In the genomic region with DNA sequence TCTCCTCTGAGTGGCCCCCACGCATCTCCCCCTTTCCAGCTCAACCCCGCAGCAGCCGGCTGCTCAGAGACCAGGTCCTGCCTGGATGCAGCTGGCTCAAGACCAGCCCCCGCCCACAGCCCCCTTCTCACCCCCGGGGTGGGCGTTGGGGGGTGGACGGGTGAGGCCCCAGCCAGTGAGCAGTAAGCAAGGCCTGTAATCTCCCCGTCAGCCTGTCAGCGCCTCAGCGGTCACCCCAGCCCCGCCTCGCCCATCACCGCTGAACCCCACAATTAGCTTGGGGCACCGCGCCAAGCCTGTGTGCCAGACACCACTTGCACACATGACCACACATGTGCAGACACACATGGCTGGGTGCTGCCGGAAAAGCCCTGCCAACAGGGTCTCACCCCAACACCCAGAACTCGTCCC, we compare ENCODE assay signal across 12 cellular contexts. TPM values are rescaled to one million over a fixed set of nuclear protein-coding genes. Genes with fewer than 3 reads are reported as not detected.
DNase-seq lines count a peak whose midpoint lies in the region; ATAC-seq and TF ChIP-seq lines count a peak whose summit lies in the region.
"Had no signal": no experiment of that assay in that cellular context is flagged by ENCODE, and none has a peak within 500 bp of the region (broad histone marks: within the 10 kb centered on the region; RNA-seq: fewer than 3 reads in every experiment).

No MANE protein-coding gene starts in this region.

- H3F3A ChIP-seq in PC-3 (ENCODE audit: low read length, unreplicated experiment), result peaks cover 3% of the 10 kb centered on the region

- no peak for ATAC-seq in PC-3
- ATAC-seq in effector memory CD8-positive, alpha-beta T cell (replicated peaks), result no peak
- ATAC-seq: natural killer cell treated with Interleukin-12 subunit alpha and Interleukin-12 subunit beta and Interleukin-15 and Interleukin-18, amount 100 ng/mL, for 72 hours had no signal

- 53% methylated on average over 14 of the region's 17 CpGs for WGBS in esophagus muscularis mucosa

- CTCF ChIA-PET in PC-3 (lab: Charles Lee), result no interaction called here

- intact Hi-C loops in PC-3 (cut with micrococcal nuclease), result no loop called here
- intact Hi-C loops in esophagus muscularis mucosa (cut with DNase I), result no loop called here

- H3K27me3 Mint-ChIP-seq in effector memory CD8-positive, alpha-beta T cell, result peaks cover 13 to 62% of the 10 kb centered on the region in 2 donors

- POLR2A ChIA-PET in PC-3 (lab: Charles Lee; ENCODE audit: unreplicated experiment), result no interaction called here

- H3K4me3 Mint-ChIP-seq in effector memory CD8-positive, alpha-beta T cell, result no peak overlapping the region
- H3K4me3 Mint-ChIP-seq: activated naive CD8-positive, alpha-beta T cell treated with anti-CD3 and anti-CD28 coated beads, Interleukin-2, amount 10 ng/mL, durations not matched to agents 7 days and 5 days; natural killer cell treated with Interleukin-12 subunit alpha and Interleukin-12 subunit beta and Interleukin-15 and Interleukin-18, amount 100 ng/mL, for 72 hours had no signal

- H4K20me1 ChIP-seq in PC-3 (ENCODE audit: low read length), result peaks cover 4% of the 10 kb centered on the region; the same call in 1 of the 2 replicates

- TF ChIP-seq CTCF in PC-3 (conservative IDR thresholded peaks at IDR 0.05; ENCODE audit: low read depth, low read length) (no peak), esophagus muscularis mucosa (IDR thresholded peaks at IDR 0.05) (no peak)

- no peaks in the 10 kb centered on the region for H3K27me3 ChIP-seq in PC-3 (ENCODE audit: low read length)
- no peaks in the 10 kb centered on the region for H3K27me3 ChIP-seq in esophagus muscularis mucosa

- H3K9me3 Mint-ChIP-seq in effector memory CD8-positive, alpha-beta T cell, result no peaks in the 10 kb centered on the region
- H3K9me3 Mint-ChIP-seq: activated naive CD8-positive, alpha-beta T cell treated with anti-CD3 and anti-CD28 coated beads, Interleukin-2, amount 10 ng/mL, durations not matched to agents 7 days and 5 days; natural killer cell treated with Interleukin-12 subunit alpha and Interleukin-12 subunit beta and Interleukin-15 and Interleukin-18, amount 100 ng/mL, for 72 hours had no signal

- no peaks in the 10 kb centered on the region for H3K36me3 Mint-ChIP-seq in effector memory CD8-positive, alpha-beta T cell (ENCODE audit: insufficient read depth)
- H3K36me3 Mint-ChIP-seq: natural killer cell treated with Interleukin-12 subunit alpha and Interleukin-12 subunit beta and Interleukin-15 and Interleukin-18, amount 100 ng/mL, for 72 hours had no signal

- no peak overlapping the region for H2AFZ ChIP-seq in PC-3 (ENCODE audit: low read length)

- H3K79me2 ChIP-seq in PC-3 (ENCODE audit: low read length), result peaks cover 88% of the 10 kb centered on the region

- H3K9ac ChIP-seq in PC-3 (ENCODE audit: low read length), result no peak overlapping the region

- peak overlapping the region; percentile 28; the same call in 1 of the 2 replicates for H3K4me2 ChIP-seq in PC-3 (ENCODE audit: low read length)

- H3K27ac ChIP-seq in PC-3 (ENCODE audit: low read length) (peak overlapping the region; percentile 32), esophagus muscularis mucosa (replicated peaks in 1 of 4) (peak overlapping the region; percentile 87 to 93 (median 91))

- no peak for TF ChIP-seq POLR2A in esophagus muscularis mucosa (IDR thresholded peaks at IDR 0.05; ENCODE audit: low read depth)

- no peak overlapping the region for H3K4me3 ChIP-seq in PC-3 (ENCODE audit: low read length)
- peak overlapping the region; percentile 2 to 31 (median 16) for H3K4me3 ChIP-seq in esophagus muscularis mucosa
- peak overlapping the region; percentile 1 for H3K4me3 ChIP-seq in skeletal muscle cell (ENCODE audit: low read depth, low read length)

- no peak for TF ChIP-seq EP300 in esophagus muscularis mucosa (IDR thresholded peaks at IDR 0.05)

- no TSS peak for BruUV-seq in PC-3 (replicated peaks; lab: Mats Ljungman, UMichigan)

- H3K4me1 Mint-ChIP-seq in effector memory CD8-positive, alpha-beta T cell (ENCODE audit: low read depth in 2 of 2), result peaks cover 0 to 5% of the 10 kb centered on the region in 2 donors

- H3K9me3 ChIP-seq in PC-3 (ENCODE audit: low read length) (no peaks in the 10 kb centered on the region), esophagus muscularis mucosa (no peaks in the 10 kb centered on the region)

- DNase-seq in DMS79 (lab: John Stamatoyannopoulos, UW), result peak; percentile 24
- no peak for DNase-seq in PC-3
- DNase-seq in esophagus muscularis mucosa (ENCODE audit: extremely low spot score), result no peak
- DNase-seq in skeletal muscle cell (ENCODE audit: low read depth), result no peak
- DNase-seq in effector memory CD8-positive, alpha-beta T cell, result no peak
- no peak for DNase-seq in NCI-H526 treated with DMSO at 0.1 percent for 48 hours (lab: John Stamatoyannopoulos, UW)
- DNase-seq in stimulated activated CD4-positive, alpha-beta T cell treated with anti-CD3 and anti-CD28 coated beads, Interleukin-4, amount 100 ng/mL, for 4 hours, result no peak
- no peak for DNase-seq in NCI-H345 treated with DMSO at 0.1 percent for 48 hours (lab: John Stamatoyannopoulos, UW; ENCODE audit: unreplicated experiment)
- DNase-seq: activated CD4-positive, CD25-positive, alpha-beta regulatory T cell; activated naive CD8-positive, alpha-beta T cell treated with anti-CD3 and anti-CD28 coated beads, Interleukin-2, amount 10 ng/mL, durations not matched to agents 7 days and 5 days; DMS153 had no signal

- H3K9me2 ChIP-seq in PC-3 (replicated peaks; ENCODE audit: low read length), result no peaks in the 10 kb centered on the region

- H3K36me3 ChIP-seq in PC-3 (ENCODE audit: low read depth, low read length) (no peaks in the 10 kb centered on the region), esophagus muscularis mucosa (no peaks in the 10 kb centered on the region)

- no peak overlapping the region for H3K27ac Mint-ChIP-seq in effector memory CD8-positive, alpha-beta T cell
- H3K27ac Mint-ChIP-seq: activated naive CD8-positive, alpha-beta T cell treated with anti-CD3 and anti-CD28 coated beads, Interleukin-2, amount 10 ng/mL, durations not matched to agents 7 days and 5 days; natural killer cell treated with Interleukin-12 subunit alpha and Interleukin-12 subunit beta and Interleukin-15 and Interleukin-18, amount 100 ng/mL, for 72 hours had no signal

- peaks cover 42% of the 10 kb centered on the region for H3K4me1 ChIP-seq in PC-3 (ENCODE audit: insufficient read depth, low read length)
- H3K4me1 ChIP-seq in esophagus muscularis mucosa, result peaks cover 92 to 100% (median 100%) of the 10 kb centered on the region in 4 donors

RNA-seq across cellular contexts. Expression of gene PLXNB2, which starts 5.9 kb away (rescaled TPM):
- total RNA-seq in PC-3 (2014; rRNA removed), result 68.2 and 82.9 TPM in 2 replicates
- 100 to 1,000 TPM; 115 to 218 (median 154) TPM for total RNA-seq in esophagus muscularis mucosa

RNA-seq across cellular contexts. Expression of gene DENND6B, which starts 25.2 kb away (rescaled TPM):
- total RNA-seq in PC-3 (2014; rRNA removed) (1.1 and 1.7 TPM in 2 replicates), esophagus muscularis mucosa (1 to 10 TPM; 1.7 to 3.8 (median 2.5) TPM)

RNA-seq across cellular contexts. Expression of gene MAPK11, which starts 31.4 kb away (rescaled TPM):
- 7.0 and 7.6 TPM in 2 replicates for total RNA-seq in PC-3 (2014; rRNA removed)
- 10 to 100 TPM in 2 of 4 donors, 1 to 10 TPM in 2; 3.7 to 12.5 (median 10.1) TPM for total RNA-seq in esophagus muscularis mucosa

RNA-seq across cellular contexts. Expression of gene MAPK12, which starts 40.1 kb away (rescaled TPM):
- 22.4 and 22.5 TPM in 2 replicates for total RNA-seq in PC-3 (2014; rRNA removed)
- total RNA-seq in esophagus muscularis mucosa, result 10 to 100 TPM in 3 of 4 donors, 1 to 10 TPM in 1; 5.8 to 22.9 (median 16.1) TPM

RNA-seq across cellular contexts. Expression of gene PPP6R2, which starts 41.5 kb away (rescaled TPM):
- total RNA-seq in PC-3 (2014; rRNA removed) (46.2 and 54.0 TPM in 2 replicates), esophagus muscularis mucosa (10 to 100 TPM; 57.7 to 79.4 (median 65.3) TPM)
